Comparison of ENCODE assay signal across 10 cellular contexts in the genomic region with DNA sequence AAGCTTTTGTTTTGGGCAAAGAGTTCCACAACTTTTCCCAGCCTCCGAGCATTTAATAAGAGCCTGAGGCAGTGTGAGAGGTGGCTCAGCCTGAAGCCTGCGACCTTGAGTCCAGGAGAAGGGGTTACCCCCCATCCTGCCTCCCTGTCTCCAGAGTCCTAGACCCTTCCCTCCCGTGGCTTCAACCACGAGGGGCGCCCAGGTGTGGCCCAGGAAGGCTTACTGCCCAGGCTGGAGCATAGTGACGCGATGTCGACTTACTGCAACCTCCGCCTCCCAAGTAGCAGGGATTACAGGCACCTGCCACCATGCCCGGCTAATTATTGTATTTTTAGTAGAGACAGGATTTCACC. TPM values are rescaled to one million over a fixed set of nuclear protein-coding genes. Genes with fewer than 3 reads are reported as not detected.
DNase-seq lines count a peak whose midpoint lies in the region; ATAC-seq and TF ChIP-seq lines count a peak whose summit lies in the region.
"Had no signal": no experiment of that assay in that cellular context is flagged by ENCODE, and none has a peak within 500 bp of the region (broad histone marks: within the 10 kb centered on the region; RNA-seq: fewer than 3 reads in every experiment).

No MANE protein-coding gene starts in this region.

- peaks cover 2% of the 10 kb centered on the region for H3K9me3 Mint-ChIP-seq in Calu3 (ENCODE audit: low read depth, unreplicated experiment)
- no peaks in the 10 kb centered on the region for H3K9me3 Mint-ChIP-seq in T-cell
- no peaks in the 10 kb centered on the region for H3K9me3 Mint-ChIP-seq in progenitor cell of endocrine pancreas (ENCODE audit: low read depth)

- H3K36me3 Mint-ChIP-seq in Calu3 (ENCODE audit: insufficient read depth, unreplicated experiment) (peaks cover 14% of the 10 kb centered on the region), T-cell (no peaks in the 10 kb centered on the region), progenitor cell of endocrine pancreas (ENCODE audit: insufficient read depth) (no peaks in the 10 kb centered on the region)

- no peak overlapping the region for H3K27ac Mint-ChIP-seq in Calu3 (ENCODE audit: unreplicated experiment)
- H3K27ac Mint-ChIP-seq in T-cell = no peak overlapping the region
- no peak overlapping the region for H3K27ac Mint-ChIP-seq in progenitor cell of endocrine pancreas

- ATAC-seq in T-cell (replicated peaks in 1 of 4) (peak in 1 of 4 experiments; percentile 3), heart right ventricle (peak in 2 of 8 donors; percentile 9 to 13), GM21825 (IDR thresholded peaks at IDR 0.05; ENCODE audit: unreplicated experiment) (no peak)
- ATAC-seq: K562 had no signal

- peaks cover 18% of the 10 kb centered on the region for H3K27me3 Mint-ChIP-seq in Calu3 (ENCODE audit: unreplicated experiment)
- peaks cover 11 to 14% of the 10 kb centered on the region in 2 donors for H3K27me3 Mint-ChIP-seq in T-cell
- H3K27me3 Mint-ChIP-seq in progenitor cell of endocrine pancreas = peaks cover 8% of the 10 kb centered on the region

- H3K36me3 ChIP-seq in heart right ventricle = no peaks in the 10 kb centered on the region

- 78 to 91% methylated on average over 10 of the region's 10 CpGs for WGBS in heart right ventricle, 2 donors

- CTCF ChIA-PET in Calu3 (lab: Charles Lee) (no interaction called here), T-cell (lab: Charles Lee) (no interaction called here)

- peaks cover 0 to 17% (median 0%) of the 10 kb centered on the region in 9 donors for H3K4me1 ChIP-seq in heart right ventricle

- no peak for TF ChIP-seq CTCF in Calu3 (IDR thresholded peaks at IDR 0.05; ENCODE audit: unreplicated experiment)
- TF ChIP-seq CTCF in heart right ventricle (IDR thresholded peaks at IDR 0.05) = no peak
- no peak for TF ChIP-seq CTCF in progenitor cell of endocrine pancreas (IDR thresholded peaks at IDR 0.05; ENCODE audit: unreplicated experiment)

- no peak overlapping the region for H3K27ac ChIP-seq in heart right ventricle

- peak overlapping the region in 9 of 10 donors; percentile 27 to 60 (median 57) for H3K4me3 ChIP-seq in heart right ventricle
- H3K4me3 ChIP-seq: K562 had no signal

- H3K9me3 ChIP-seq in heart right ventricle = no peaks in the 10 kb centered on the region

- POLR2A ChIA-PET in T-cell (lab: Charles Lee) = interaction anchor here in 1 of 2 donors (0.6 kb wide), 1 partner anchor 1027 kb away, joined by 9 read pairs; no protein-coding TSS in a partner anchor

- BruUV-seq in Calu3 (replicated peaks; lab: Mats Ljungman, UMichigan) = no TSS peak

- intact Hi-C loops in Calu3 (cut with micrococcal nuclease; ENCODE audit: unreplicated experiment) (no loop called here), heart right ventricle (cut with DNase I) (loop anchor here in 1 of 10 donors (10.0 kb wide), 1 partner anchor 129 kb away; no protein-coding TSS in a partner anchor)

- peaks cover 0 to 20% (median 3%) of the 10 kb centered on the region in 7 donors for H3K27me3 ChIP-seq in heart right ventricle

- no peaks in the 10 kb centered on the region for H3K4me1 Mint-ChIP-seq in Calu3 (ENCODE audit: low read depth, unreplicated experiment)
- peaks cover 6 to 9% (median 8%) of the 10 kb centered on the region in 3 donors for H3K4me1 Mint-ChIP-seq in T-cell
- no peaks in the 10 kb centered on the region for H3K4me1 Mint-ChIP-seq in progenitor cell of endocrine pancreas (ENCODE audit: low read depth)

- H3K4me3 Mint-ChIP-seq in Calu3 (ENCODE audit: low read depth, unreplicated experiment) (peak overlapping the region; percentile 66), T-cell (peak overlapping the region; percentile 62 to 77 (median 74)), progenitor cell of endocrine pancreas (ENCODE audit: low read depth) (peak overlapping the region; percentile 74)

- DNase-seq in Calu3 = no peak
- no peak for DNase-seq in T-cell
- no peak for DNase-seq in heart right ventricle
- DNase-seq in progenitor cell of endocrine pancreas (ENCODE audit: low spot score, unreplicated experiment) = no peak
- DNase-seq in anterior cingulate cortex (lab: John Stamatoyannopoulos, UW) = no peak
- no peak for DNase-seq in germinal center (ENCODE audit: low spot score)
- no peak for DNase-seq in CD1c-positive myeloid dendritic cell (ENCODE audit: extremely low spot score)

RNA-seq across cellular contexts. Expression of a gene that starts 0.6 kb away (rescaled TPM):
- not detected in 2 replicates for total RNA-seq in Calu3 (2022)
- under 1 TPM in 2 of 5 donors, not detected in 3; 0.44 to 0.66 TPM for total RNA-seq in T-cell
- total RNA-seq in heart right ventricle = 1 to 10 TPM in 3 of 10 donors, under 1 TPM in 5, not detected in 2; 0.23 to 1.6 (median 0.74) TPM
- under 1 TPM; 0.07 to 0.73 TPM for polyA plus RNA-seq in heart right ventricle
- total RNA-seq in progenitor cell of endocrine pancreas = 5.4 and 5.5 TPM in 2 replicates
- total RNA-seq: K562 had no signal

RNA-seq across cellular contexts. Expression of a gene that starts 9.5 kb away (rescaled TPM):
- total RNA-seq in Calu3 (2022) (not detected in 2 replicates), T-cell (not detected), heart right ventricle (not detected), progenitor cell of endocrine pancreas (not detected in 2 replicates)
- not detected for polyA plus RNA-seq in heart right ventricle
- total RNA-seq: K562, lung microvascular endothelial cell had no signal
- polyA plus RNA-seq: K562 had no signal

RNA-seq across cellular contexts. Expression of a gene that starts 19.9 kb away (rescaled TPM):
- 0.47 and 1.1 TPM in 2 replicates for total RNA-seq in Calu3 (2022)
- total RNA-seq in T-cell = 1 to 10 TPM in 2 of 5 donors, under 1 TPM in 2, not detected in 1; 0.35 to 1.4 (median 0.88) TPM
- not detected for total RNA-seq in heart right ventricle
- under 1 TPM; 0.29 to 0.70 TPM for polyA plus RNA-seq in heart right ventricle
- 0.27 and 0.91 TPM in 2 replicates for total RNA-seq in progenitor cell of endocrine pancreas

RNA-seq across cellular contexts. Expression of a gene that starts 42.3 kb away (rescaled TPM):
- total RNA-seq in Calu3 (2022) (68.7 and 71.9 TPM in 2 replicates), T-cell (10 to 100 TPM; 39.8 to 85.1 (median 41.3) TPM), heart right ventricle (10 to 100 TPM; 25.7 to 35.2 (median 32.8) TPM), progenitor cell of endocrine pancreas (63.8 and 65.3 TPM in 2 replicates)
- polyA plus RNA-seq in heart right ventricle = 10 to 100 TPM; 18.1 to 68.6 TPM
